Comparison of ENCODE assay signal across 1 cellular context in the genomic region with DNA sequence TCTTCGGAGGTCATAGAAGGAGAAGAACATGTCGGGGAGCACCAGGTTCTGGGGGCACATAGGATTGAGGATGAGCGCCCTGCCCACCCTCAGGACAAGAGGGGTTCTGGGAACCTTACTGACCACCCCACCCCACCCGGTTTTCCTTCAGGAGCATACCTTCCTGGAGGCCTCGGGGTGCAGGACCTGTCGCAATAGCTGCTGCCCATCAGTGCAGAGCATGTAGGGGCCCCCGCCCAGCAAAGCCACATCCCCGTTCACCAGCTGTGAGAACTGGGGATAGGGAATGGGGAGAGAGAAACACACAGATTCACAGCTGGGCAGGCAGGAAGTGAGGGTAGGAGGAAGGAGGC.
TF ChIP-seq lines count a peak whose summit lies in the region.

No MANE protein-coding gene starts in this region.

TF ChIP-seq in liver, 16 proteins besides CTCF, POLR2A, EP300 and RAD21 (continued from another document):
- TF ChIP-seq, protein P1, sequence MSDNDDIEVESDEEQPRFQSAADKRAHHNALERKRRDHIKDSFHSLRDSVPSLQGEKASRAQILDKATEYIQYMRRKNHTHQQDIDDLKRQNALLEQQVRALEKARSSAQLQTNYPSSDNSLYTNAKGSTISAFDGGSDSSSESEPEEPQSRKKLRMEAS (IDR thresholded peaks at IDR 0.05), result no peak
- TF ChIP-seq, protein P2, sequence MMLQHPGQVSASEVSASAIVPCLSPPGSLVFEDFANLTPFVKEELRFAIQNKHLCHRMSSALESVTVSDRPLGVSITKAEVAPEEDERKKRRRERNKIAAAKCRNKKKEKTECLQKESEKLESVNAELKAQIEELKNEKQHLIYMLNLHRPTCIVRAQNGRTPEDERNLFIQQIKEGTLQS (IDR thresholded peaks at IDR 0.05), result no peak
- TF ChIP-seq, protein P3, sequence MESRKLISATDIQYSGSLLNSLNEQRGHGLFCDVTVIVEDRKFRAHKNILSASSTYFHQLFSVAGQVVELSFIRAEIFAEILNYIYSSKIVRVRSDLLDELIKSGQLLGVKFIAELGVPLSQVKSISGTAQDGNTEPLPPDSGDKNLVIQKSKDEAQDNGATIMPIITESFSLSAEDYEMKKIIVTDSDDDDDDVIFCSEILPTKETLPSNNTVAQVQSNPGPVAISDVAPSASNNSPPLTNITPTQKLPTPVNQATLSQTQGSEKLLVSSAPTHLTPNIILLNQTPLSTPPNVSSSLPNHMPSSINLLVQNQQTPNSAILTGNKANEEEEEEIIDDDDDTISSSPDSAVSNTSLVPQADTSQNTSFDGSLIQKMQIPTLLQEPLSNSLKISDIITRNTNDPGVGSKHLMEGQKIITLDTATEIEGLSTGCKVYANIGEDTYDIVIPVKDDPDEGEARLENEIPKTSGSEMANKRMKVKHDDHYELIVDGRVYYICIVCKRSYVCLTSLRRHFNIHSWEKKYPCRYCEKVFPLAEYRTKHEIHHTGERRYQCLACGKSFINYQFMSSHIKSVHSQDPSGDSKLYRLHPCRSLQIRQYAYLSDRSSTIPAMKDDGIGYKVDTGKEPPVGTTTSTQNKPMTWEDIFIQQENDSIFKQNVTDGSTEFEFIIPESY (IDR thresholded peaks at IDR 0.05), result no peak
- TF ChIP-seq YY1 (IDR thresholded peaks at IDR 0.05) (no peak), FOXA1 (IDR thresholded peaks at IDR 0.05) (no peak), TAF1 (conservative IDR thresholded peaks at IDR 0.05) (no peak), NR2F2 (IDR thresholded peaks at IDR 0.05) (no peak)
TF ChIP-seq in liver: peak in this region for 0.
